7 cellular contexts compared by ENCODE assay signal in the genomic region with DNA sequence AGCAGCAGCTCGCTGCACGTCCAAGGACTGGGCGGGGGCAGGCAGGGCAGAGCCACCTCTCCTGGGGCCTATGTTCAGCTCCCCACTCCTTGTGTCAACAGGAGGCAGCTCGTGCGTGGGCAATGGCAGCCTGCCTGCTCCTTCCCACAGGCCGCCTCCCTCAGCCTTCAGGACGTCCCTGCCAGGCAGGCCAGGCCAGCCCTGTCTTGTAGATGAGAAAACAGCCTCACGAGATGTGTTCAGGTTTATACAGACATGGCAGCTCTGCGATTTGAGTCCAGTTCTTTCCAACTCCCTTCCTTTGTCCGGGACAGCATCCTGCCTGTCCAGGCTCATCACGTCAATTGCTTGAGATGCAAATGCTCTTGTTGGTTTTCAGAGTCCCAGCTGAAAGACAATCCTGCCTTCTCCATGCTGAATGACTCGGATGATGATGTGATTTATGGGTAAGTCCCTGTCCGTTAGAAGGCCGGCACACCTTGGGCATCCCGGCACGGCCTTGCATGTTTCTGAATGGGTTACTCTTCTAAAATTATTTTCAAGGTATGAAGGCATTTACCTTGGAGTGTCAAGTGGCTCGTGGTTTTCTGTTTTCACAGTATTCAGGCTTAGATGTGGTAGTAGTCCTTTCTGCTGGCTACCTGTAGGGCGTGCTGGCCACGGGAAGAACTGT. TPM values are rescaled to one million over a fixed set of nuclear protein-coding genes. Genes with fewer than 3 reads are reported as not detected.
DNase-seq lines count a peak whose midpoint lies in the region; ATAC-seq, FAIRE-seq and TF ChIP-seq lines count a peak whose summit lies in the region.

No MANE protein-coding gene starts in this region.

- DNase-seq in SJSA1 (ENCODE audit: low read depth in 1 of 2, low spot score in 2 of 2) (no peak), bronchial epithelial cell (ENCODE audit: low read depth) (peak; percentile 74), suprapubic skin (ENCODE audit: low spot score in 2 of 2) (no peak), NCI-H2196 treated with DMSO at 0.1 percent for 48 hours (lab: John Stamatoyannopoulos, UW; ENCODE audit: unreplicated experiment) (no peak)
- DNase-seq in stimulated activated naive CD4-positive, alpha-beta T cell treated with Interleukin-2 at 50 U/mL for 16 hours (lab: John Stamatoyannopoulos, UW) = no peak

- TF ChIP-seq RAD21 in liver (IDR thresholded peaks at IDR 0.05) = no peak

- H3K4me3 ChIP-seq in SJSA1 = no peak overlapping the region
- H3K4me3 ChIP-seq in bronchial epithelial cell (ENCODE audit: low read depth, low read length) = no peak overlapping the region
- no peak overlapping the region for H3K4me3 ChIP-seq in liver (ENCODE audit: low read depth in 1 of 3, low read length in 3 of 3)
- H3K4me3 ChIP-seq in suprapubic skin = no peak overlapping the region

- TF ChIP-seq CTCF in bronchial epithelial cell (IDR thresholded peaks at IDR 0.05; ENCODE audit: insufficient read depth, low read length, severe bottlenecking) (no peak), liver (IDR thresholded peaks at IDR 0.05; ENCODE audit: low read depth, low read length, missing input control) (no peak), suprapubic skin (IDR thresholded peaks at IDR 0.05) (no peak)

- H3K9me3 ChIP-seq in SJSA1 (replicated peaks) (no peaks in the 10 kb centered on the region), liver (ENCODE audit: control insufficient read depth in 4 of 4, low read length in 3 of 4) (no peaks in the 10 kb centered on the region), suprapubic skin (no peaks in the 10 kb centered on the region)

- no peak for ATAC-seq in GM21447 (IDR thresholded peaks at IDR 0.05; ENCODE audit: unreplicated experiment)

- no peak for TF ChIP-seq EP300 in suprapubic skin (IDR thresholded peaks at IDR 0.05)

- H3K27ac ChIP-seq in SJSA1 (peak overlapping the region; percentile 30), liver (ENCODE audit: low read depth in 1 of 2, low read length in 2 of 2) (peak overlapping the region; percentile 44 to 72), suprapubic skin (peak overlapping the region; percentile 61)

- no peak for TF ChIP-seq POLR2A in suprapubic skin (IDR thresholded peaks at IDR 0.05)

- H3K9ac ChIP-seq in liver (ENCODE audit: low read depth in 1 of 2, low read length in 2 of 2) = no peak overlapping the region

- FAIRE-seq in bronchial epithelial cell (lab: Jason Lieb, UNC) = peak; percentile 95

- peaks cover 20% of the 10 kb centered on the region for H3K4me1 ChIP-seq in SJSA1 (replicated peaks)
- H3K4me1 ChIP-seq in liver (ENCODE audit: control insufficient read depth in 4 of 4, insufficient read depth in 4 of 4, low read length in 3 of 4) = peaks cover 0 to 18% (median 5%) of the 10 kb centered on the region in 4 donors
- H3K4me1 ChIP-seq in suprapubic skin = peaks cover 13% of the 10 kb centered on the region

- 76% methylated on average over 19 of the region's 19 CpGs for WGBS in liver
- 48% methylated on average over 16 of the region's 19 CpGs for WGBS in suprapubic skin

- H3K27me3 ChIP-seq in SJSA1 (replicated peaks) (no peaks in the 10 kb centered on the region), bronchial epithelial cell (ENCODE audit: control insufficient read depth, insufficient read depth, low read length) (no peaks in the 10 kb centered on the region), liver (ENCODE audit: control insufficient read depth in 4 of 4, insufficient read depth in 4 of 4, low read length in 3 of 4) (no peaks in the 10 kb centered on the region), suprapubic skin (no peaks in the 10 kb centered on the region)

- peaks cover 60% of the 10 kb centered on the region for H3K36me3 ChIP-seq in SJSA1
- peaks cover 16% of the 10 kb centered on the region for H3K36me3 ChIP-seq in bronchial epithelial cell (ENCODE audit: control insufficient read depth, insufficient read depth, low read length)
- H3K36me3 ChIP-seq in liver (ENCODE audit: control insufficient read depth in 4 of 4, insufficient read depth in 3 of 4, low read depth in 1 of 4, low read length in 3 of 4) = peaks cover 4 to 24% (median 10%) of the 10 kb centered on the region in 4 donors
- H3K36me3 ChIP-seq in suprapubic skin = peaks cover 46% of the 10 kb centered on the region

TF ChIP-seq in liver, 16 proteins besides CTCF, POLR2A, EP300 and RAD21:
- TF ChIP-seq GABPA (IDR thresholded peaks at IDR 0.05 in 1 of 2, conservative IDR thresholded peaks at IDR 0.05 in 1 of 2) (no peak), RXRA (IDR thresholded peaks at IDR 0.05) (no peak), FOXA1 (IDR thresholded peaks at IDR 0.05) (no peak), FOXA2 (IDR thresholded peaks at IDR 0.05) (no peak), EGR1 (IDR thresholded peaks at IDR 0.05; ENCODE audit: low read depth in 2 of 2) (no peak), ZBTB33 (IDR thresholded peaks at IDR 0.05) (no peak), TAF1 (conservative IDR thresholded peaks at IDR 0.05) (no peak), HNF4G (IDR thresholded peaks at IDR 0.05) (no peak)
- TF ChIP-seq, protein P1, sequence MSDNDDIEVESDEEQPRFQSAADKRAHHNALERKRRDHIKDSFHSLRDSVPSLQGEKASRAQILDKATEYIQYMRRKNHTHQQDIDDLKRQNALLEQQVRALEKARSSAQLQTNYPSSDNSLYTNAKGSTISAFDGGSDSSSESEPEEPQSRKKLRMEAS (IDR thresholded peaks at IDR 0.05) = no peak
TF ChIP-seq in liver: peak in this region for 0.

RNA-seq across cellular contexts. Expression of gene DYNLT1, which starts 13.5 kb away (rescaled TPM):
- total RNA-seq in SJSA1 (2014; rRNA removed; shearing (Covaris generic)) = 136 and 199 TPM in 2 replicates
- total RNA-seq in bronchial epithelial cell = 43.4 and 101 TPM in 2 replicates
- 10 to 100 TPM; 17.7 to 21.9 TPM for total RNA-seq in liver
- polyA plus RNA-seq in liver = 10 to 100 TPM; 54.8 to 86.9 TPM
- total RNA-seq in suprapubic skin = 10 to 100 TPM; 27.5 to 63.8 (median 49.4) TPM

RNA-seq across cellular contexts. Expression of gene SYTL3, which starts 18.8 kb away (rescaled TPM):
- 14.7 and 17.5 TPM in 2 replicates for total RNA-seq in SJSA1 (2014; rRNA removed; shearing (Covaris generic))
- total RNA-seq in bronchial epithelial cell = 1.1 and 2.4 TPM in 2 replicates
- total RNA-seq in liver = 1 to 10 TPM in 1 of 2 donors, under 1 TPM in 1; 0.28 to 1.7 TPM
- under 1 TPM; 0.40 to 0.62 TPM for polyA plus RNA-seq in liver
- total RNA-seq in suprapubic skin = 1 to 10 TPM; 2.8 to 5.1 (median 3.4) TPM
